Comparison of ENCODE assay signal across 14 cellular contexts in genomic region chr7:45713669-45714520, GRCh38.
"Had no signal": no experiment of that assay in that cellular context is flagged by ENCODE, and none has a peak within 500 bp of the region (broad histone marks: within the 10 kb centered on the region; RNA-seq: fewer than 3 reads in every experiment).

No MANE protein-coding gene starts in this region.

- H3K4me3 ChIP-seq: cardiac muscle cell, neural progenitor cell, ovary, thyroid gland had no signal

- H3K9ac ChIP-seq: neural progenitor cell had no signal

- H3K27me3 ChIP-seq: cardiac muscle cell, neural progenitor cell, ovary, thyroid gland had no signal

- ATAC-seq: left lobe of liver; sciatic nerve; stimulated activated memory B cell treated with anti-CD40 and anti-IgM and Interleukin-4, amounts not matched to agents 10 μg/mL and 1 μg/mL and 100 μg/mL, for 72 hours; WTC11 had no signal

- H3K27ac Mint-ChIP-seq: activated CD4-positive, alpha-beta T cell treated with anti-CD3 and anti-CD28 coated beads, Interleukin-2, amount 10 ng/mL, durations not matched to agents 7 days and 5 days; activated naive CD4-positive, alpha-beta T cell treated with anti-CD3 and anti-CD28 coated beads, Interleukin-2, amount 50 U/mL, for 24 hours; activated T-cell treated with anti-CD3 and anti-CD28 coated beads, Interleukin-2, amount 50 U/mL, for 24 hours; naive B cell; neural progenitor cell; stimulated activated memory B cell treated with anti-CD40 and anti-IgM and Interleukin-4, amounts not matched to agents 10 μg/mL and 1 μg/mL and 100 μg/mL, for 72 hours; WTC11 had no signal

- H3K9me3 ChIP-seq: ovary, thyroid gland had no signal

- DNase-seq: activated CD4-positive, alpha-beta T cell treated with anti-CD3 and anti-CD28 coated beads, Interleukin-2, amount 10 ng/mL, durations not matched to agents 7 days and 5 days; activated effector memory CD4-positive, alpha-beta T cell treated with Interleukin-2 at 50 U/mL for 16 hours; activated T-cell treated with anti-CD3 and anti-CD28 coated beads, Interleukin-2, amount 50 U/mL, for 24 hours; naive B cell; ovary; T-helper 2 cell; thyroid gland had no signal

- H3K9me3 Mint-ChIP-seq: activated CD4-positive, alpha-beta T cell treated with anti-CD3 and anti-CD28 coated beads, Interleukin-2, amount 10 ng/mL, durations not matched to agents 7 days and 5 days; activated naive CD4-positive, alpha-beta T cell treated with anti-CD3 and anti-CD28 coated beads, Interleukin-2, amount 50 U/mL, for 24 hours; activated T-cell treated with anti-CD3 and anti-CD28 coated beads, Interleukin-2, amount 50 U/mL, for 24 hours; naive B cell; neural progenitor cell; stimulated activated memory B cell treated with anti-CD40 and anti-IgM and Interleukin-4, amounts not matched to agents 10 μg/mL and 1 μg/mL and 100 μg/mL, for 72 hours; WTC11 had no signal

- H3K36me3 Mint-ChIP-seq: activated naive CD4-positive, alpha-beta T cell treated with anti-CD3 and anti-CD28 coated beads, Interleukin-2, amount 50 U/mL, for 24 hours; naive B cell; stimulated activated memory B cell treated with anti-CD40 and anti-IgM and Interleukin-4, amounts not matched to agents 10 μg/mL and 1 μg/mL and 100 μg/mL, for 72 hours had no signal

- H3K36me3 ChIP-seq: neural progenitor cell, ovary, thyroid gland had no signal

- H3K27ac ChIP-seq: cardiac muscle cell, neural progenitor cell, ovary, thyroid gland had no signal

- H3K4me2 ChIP-seq: neural progenitor cell had no signal

- H3K4me1 ChIP-seq: neural progenitor cell, thyroid gland had no signal

- H3K4me3 Mint-ChIP-seq: activated CD4-positive, alpha-beta T cell treated with anti-CD3 and anti-CD28 coated beads, Interleukin-2, amount 10 ng/mL, durations not matched to agents 7 days and 5 days; activated naive CD4-positive, alpha-beta T cell treated with anti-CD3 and anti-CD28 coated beads, Interleukin-2, amount 50 U/mL, for 24 hours; activated T-cell treated with anti-CD3 and anti-CD28 coated beads, Interleukin-2, amount 50 U/mL, for 24 hours; naive B cell; neural progenitor cell; stimulated activated memory B cell treated with anti-CD40 and anti-IgM and Interleukin-4, amounts not matched to agents 10 μg/mL and 1 μg/mL and 100 μg/mL, for 72 hours; WTC11 had no signal

- H3K27me3 Mint-ChIP-seq: activated CD4-positive, alpha-beta T cell treated with anti-CD3 and anti-CD28 coated beads, Interleukin-2, amount 10 ng/mL, durations not matched to agents 7 days and 5 days had no signal

- H3K4me1 Mint-ChIP-seq: activated CD4-positive, alpha-beta T cell treated with anti-CD3 and anti-CD28 coated beads, Interleukin-2, amount 10 ng/mL, durations not matched to agents 7 days and 5 days; activated naive CD4-positive, alpha-beta T cell treated with anti-CD3 and anti-CD28 coated beads, Interleukin-2, amount 50 U/mL, for 24 hours; naive B cell; neural progenitor cell; stimulated activated memory B cell treated with anti-CD40 and anti-IgM and Interleukin-4, amounts not matched to agents 10 μg/mL and 1 μg/mL and 100 μg/mL, for 72 hours; WTC11 had no signal

- H2AFZ ChIP-seq: neural progenitor cell had no signal
